Comparison of ENCODE assay signal across 8 cellular contexts in the genomic region with DNA sequence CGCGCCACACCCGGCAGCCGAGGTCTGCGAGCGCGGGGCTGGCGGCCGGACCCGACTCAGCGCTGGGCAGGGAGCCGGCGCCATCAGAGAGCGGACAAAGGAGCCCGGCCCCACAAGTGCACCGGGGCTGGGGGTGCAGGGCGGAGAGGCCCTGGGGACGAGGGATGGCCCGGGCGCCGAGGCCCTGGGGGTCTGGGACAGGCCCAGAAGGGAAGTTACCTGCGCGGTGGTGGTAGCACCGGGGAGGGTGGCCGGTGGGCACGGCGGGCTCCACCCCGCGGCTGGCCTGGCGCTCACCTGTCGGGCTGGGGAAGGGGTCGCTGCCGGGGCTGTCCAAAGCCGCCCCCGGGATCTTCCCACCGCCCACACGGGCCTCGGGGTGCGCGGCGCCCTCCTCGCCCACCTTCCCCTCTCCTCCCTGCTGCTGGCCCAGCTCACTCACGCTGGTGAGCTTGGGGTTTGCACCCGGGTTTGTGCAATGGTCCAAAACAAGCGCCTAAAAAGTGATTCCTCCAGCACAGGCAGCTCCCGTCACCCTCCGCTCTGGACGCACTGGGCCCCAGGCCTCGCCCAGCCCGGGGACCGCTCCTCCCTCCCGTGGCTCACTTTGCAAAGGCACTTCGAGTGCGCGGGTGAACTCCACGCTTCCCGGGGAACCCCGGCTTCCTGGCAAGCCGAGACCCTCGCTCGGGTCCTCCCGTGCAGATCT. TPM values are rescaled to one million over a fixed set of nuclear protein-coding genes. Genes with fewer than 3 reads are reported as not detected.
DNase-seq lines count a peak whose midpoint lies in the region; ATAC-seq and TF ChIP-seq lines count a peak whose summit lies in the region.

A gene with protein sequence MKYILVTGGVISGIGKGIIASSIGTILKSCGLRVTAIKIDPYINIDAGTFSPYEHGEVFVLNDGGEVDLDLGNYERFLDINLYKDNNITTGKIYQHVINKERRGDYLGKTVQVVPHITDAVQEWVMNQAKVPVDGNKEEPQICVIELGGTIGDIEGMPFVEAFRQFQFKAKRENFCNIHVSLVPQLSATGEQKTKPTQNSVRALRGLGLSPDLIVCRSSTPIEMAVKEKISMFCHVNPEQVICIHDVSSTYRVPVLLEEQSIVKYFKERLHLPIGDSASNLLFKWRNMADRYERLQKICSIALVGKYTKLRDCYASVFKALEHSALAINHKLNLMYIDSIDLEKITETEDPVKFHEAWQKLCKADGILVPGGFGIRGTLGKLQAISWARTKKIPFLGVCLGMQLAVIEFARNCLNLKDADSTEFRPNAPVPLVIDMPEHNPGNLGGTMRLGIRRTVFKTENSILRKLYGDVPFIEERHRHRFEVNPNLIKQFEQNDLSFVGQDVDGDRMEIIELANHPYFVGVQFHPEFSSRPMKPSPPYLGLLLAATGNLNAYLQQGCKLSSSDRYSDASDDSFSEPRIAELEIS (minus strand): TSS at position 554 of the 709 bp plus-strand sequence. CDS start 9,767 bp downstream, outside the sequence.

- ATAC-seq in HG02763 (IDR thresholded peaks at IDR 0.05; ENCODE audit: unreplicated experiment) (peak; percentile 61), left lung (peak; percentile 94)
- ATAC-seq in activated CD4-positive, alpha-beta T cell treated with anti-CD3 and anti-CD28 coated beads for 36 hours, result peak; percentile 97

- in situ Hi-C loops in GM13976 (cut with MboI; ENCODE audit: low sequenced_read_pairs, unreplicated experiment), result no loop called here

- no peaks in the 10 kb centered on the region for H3K9me3 Mint-ChIP-seq in activated CD4-positive, alpha-beta T cell treated with anti-CD3 and anti-CD28 coated beads for 36 hours (ENCODE audit: low read depth)

- H3K4me1 ChIP-seq in left lung, result no peaks in the 10 kb centered on the region

- H3K4me3 ChIP-seq in left lung, result peak within 1 kb of the TSS; percentile 54 to 65

- H3K36me3 Mint-ChIP-seq in activated CD4-positive, alpha-beta T cell treated with anti-CD3 and anti-CD28 coated beads for 36 hours (ENCODE audit: low read depth), result peaks cover 3% of the 10 kb centered on the region

- DNase-seq in GM13976 (ENCODE audit: low spot score) (peak; percentile 78), NCI-H2107 treated with DMSO at 0.1 percent for 48 hours (lab: John Stamatoyannopoulos, UW; ENCODE audit: unreplicated experiment) (peak; percentile 52), dermis blood vessel endothelial cell (peak; percentile 56), left lung (peak; percentile 72 to 90)
- DNase-seq in activated CD4-positive, alpha-beta T cell treated with anti-CD3 and anti-CD28 coated beads for 36 hours, result peak; percentile 75
- DNase-seq in stimulated activated CD4-positive, alpha-beta T cell treated with anti-CD3 and anti-CD28 coated beads, Interleukin-4, amount 100 ng/mL, for 4 hours, result peak; percentile 8 to 29

- H3K27me3 Mint-ChIP-seq in activated CD4-positive, alpha-beta T cell treated with anti-CD3 and anti-CD28 coated beads for 36 hours, result no peaks in the 10 kb centered on the region

- H3K9me3 ChIP-seq in left lung, result no peaks in the 10 kb centered on the region

- peaks cover 10% of the 10 kb centered on the region for H3K4me1 Mint-ChIP-seq in activated CD4-positive, alpha-beta T cell treated with anti-CD3 and anti-CD28 coated beads for 36 hours

- H3K27ac Mint-ChIP-seq in activated CD4-positive, alpha-beta T cell treated with anti-CD3 and anti-CD28 coated beads for 36 hours, result peak within 1 kb of the TSS; percentile 82

- H3K36me3 ChIP-seq in left lung, result no peaks in the 10 kb centered on the region

- intact Hi-C loops in activated CD4-positive, alpha-beta T cell treated with anti-CD3 and anti-CD28 coated beads for 36 hours (cut with DNase I, micrococcal nuclease), result loop anchor here (5.0 to 10.0 kb wide), 4 partner anchors 230 to 1037 kb away; a partner anchor contains a TSS
- intact Hi-C loops in left lung (cut with DNase I), result no loop called here

- peaks cover 0 to 10% of the 10 kb centered on the region in 2 donors for H3K27me3 ChIP-seq in left lung

- peak within 1 kb of the TSS; percentile 58 for H3K27ac ChIP-seq in 22Rv1
- H3K27ac ChIP-seq in left lung, result peak within 1 kb of the TSS; percentile 71 to 81

- POLR2A ChIA-PET in activated CD4-positive, alpha-beta T cell treated with anti-CD3 and anti-CD28 coated beads for 36 hours (lab: Charles Lee), result interaction anchor here (0.6 kb wide), 1 partner anchor 651 kb away, joined by 3 read pairs; no protein-coding TSS in a partner anchor

- peak within 1 kb of the TSS; percentile 77 for H3K4me3 Mint-ChIP-seq in activated CD4-positive, alpha-beta T cell treated with anti-CD3 and anti-CD28 coated beads for 36 hours

- CTCF ChIA-PET in activated CD4-positive, alpha-beta T cell treated with anti-CD3 and anti-CD28 coated beads for 36 hours (lab: Charles Lee), result interaction anchor here (0.9 kb wide), 1 partner anchor 17 kb away, joined by 5 read pairs; no protein-coding TSS in a partner anchor

- TF ChIP-seq CTCF in 22Rv1 (IDR thresholded peaks at IDR 0.05) (no peak), GM13976 (IDR thresholded peaks at IDR 0.05; ENCODE audit: borderline replicate concordance, control extremely low read depth, extremely low read depth, insufficient read depth, missing control alignments) (no peak), left lung (IDR thresholded peaks at IDR 0.05) (no peak)

RNA-seq across cellular contexts. Expression of the gene that starts here (rescaled TPM):
- total RNA-seq in activated CD4-positive, alpha-beta T cell treated with anti-CD3 and anti-CD28 coated beads for 36 hours, result 1 to 10 TPM; 6.8 to 7.2 TPM
- total RNA-seq in dermis blood vessel endothelial cell, result 16.5 and 20.8 TPM in 2 replicates
- 10 to 100 TPM; 10.2 to 15.7 TPM for total RNA-seq in left lung

Comparison
In these comparisons a context has a peak if more than half of its experiments do, and no peak if none do; other contexts are left out.
1. Peak in every context shown above with its lines: DNase-seq, ATAC-seq, H3K4me3 ChIP-seq and H3K27ac ChIP-seq.
2. DNase-seq: peak in every context shown above with its lines; median percentile 81 in left lung; 78 in GM13976; 75 in activated CD4-positive, alpha-beta T cell treated with anti-CD3 and anti-CD28 coated beads for 36 hours; 56 in dermis blood vessel endothelial cell; 52 in NCI-H2107 treated with DMSO at 0.1 percent for 48 hours; 18 in stimulated activated CD4-positive, alpha-beta T cell treated with anti-CD3 and anti-CD28 coated beads, Interleukin-4, amount 100 ng/mL, for 4 hours.
3. intact Hi-C loops: an anchor here in activated CD4-positive, alpha-beta T cell treated with anti-CD3 and anti-CD28 coated beads for 36 hours (5.0 to 10.0 kb wide); none called in left lung.